Comparison of ENCODE assay signal across 18 cellular contexts in the genomic region with DNA sequence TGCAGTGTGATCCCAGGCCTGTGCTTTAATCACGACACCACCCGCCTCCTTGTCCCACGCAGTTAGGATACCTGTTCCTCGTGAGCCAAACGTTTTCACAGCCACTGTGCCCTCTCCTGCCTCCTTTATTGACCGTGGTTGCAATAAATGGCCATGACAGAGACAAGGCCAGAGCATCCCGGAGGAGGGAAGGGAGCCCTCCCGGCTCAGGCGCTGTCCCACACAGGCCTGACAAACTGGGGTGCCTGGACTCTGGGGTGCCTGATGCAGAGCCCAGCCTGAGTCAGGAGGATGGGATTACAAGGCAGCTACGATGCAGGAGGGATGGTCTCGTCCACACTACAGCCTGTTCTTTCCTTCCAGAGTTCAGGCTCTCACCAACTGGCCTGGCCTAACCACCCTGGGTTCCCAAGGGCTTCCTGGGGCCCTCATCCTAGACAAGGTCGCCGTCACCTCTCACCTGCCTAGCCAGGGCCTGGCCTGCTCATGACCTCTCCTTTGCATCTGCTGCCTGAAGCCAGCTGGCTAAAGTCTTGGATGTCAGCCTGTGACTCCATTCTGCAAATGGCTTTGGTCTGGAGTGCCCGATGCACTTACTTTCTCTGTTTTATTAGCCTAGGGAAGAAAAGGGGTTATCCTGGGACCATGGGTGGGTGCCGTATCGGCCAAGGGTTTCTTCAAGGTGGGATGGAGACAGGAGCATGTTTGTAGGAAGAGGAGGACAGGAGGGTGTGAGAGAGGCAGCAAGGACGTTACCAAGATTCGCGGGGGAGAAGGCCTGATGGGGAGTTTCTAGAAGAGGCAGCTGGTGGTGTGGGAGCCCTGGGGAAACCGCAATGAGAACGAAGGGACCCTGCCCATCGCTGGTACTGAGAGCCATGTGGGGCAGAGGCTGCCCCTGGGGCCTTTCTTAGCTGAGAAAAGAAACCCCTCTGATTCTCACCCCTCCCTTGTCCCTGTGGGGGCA.
DNase-seq lines count a peak whose midpoint lies in the region; ATAC-seq, FAIRE-seq and TF ChIP-seq lines count a peak whose summit lies in the region.
"Had no signal": no experiment of that assay in that cellular context is flagged by ENCODE, and none has a peak within 500 bp of the region (broad histone marks: within the 10 kb centered on the region; RNA-seq: fewer than 3 reads in every experiment).

No MANE protein-coding gene starts in this region.

- H3K4me1 ChIP-seq in Panc1 (ENCODE audit: control insufficient read depth, insufficient read depth, low read length), result no peaks in the 10 kb centered on the region
- H3K4me1 ChIP-seq in vagina, result peaks cover 25% of the 10 kb centered on the region
- H3K4me1 ChIP-seq in pancreas, result no peaks in the 10 kb centered on the region

- peaks cover 2% of the 10 kb centered on the region for H3K27me3 ChIP-seq in Panc1 (ENCODE audit: control insufficient read depth, insufficient read depth, low read length)
- H3K27me3 ChIP-seq in vagina, result no peaks in the 10 kb centered on the region
- peaks cover 0 to 3% (median 0%) of the 10 kb centered on the region in 4 donors for H3K27me3 ChIP-seq in pancreas

- H3K4me3 ChIP-seq in Panc1 (ENCODE audit: low read depth in 2 of 2, low read length in 2 of 2) (no peak overlapping the region), vagina (no peak overlapping the region), pancreas (no peak overlapping the region)
- H3K4me3 ChIP-seq: lung had no signal

- FAIRE-seq in pancreas (lab: Jason Lieb, UNC), result no peak
- FAIRE-seq: bronchial epithelial cell, small intestine had no signal

- peak; percentile 19; the same call in 1 of the 2 replicates for ATAC-seq in Panc1
- no peak for ATAC-seq in HG03095 (IDR thresholded peaks at IDR 0.05; ENCODE audit: unreplicated experiment)
- ATAC-seq in pancreas, result no peak
- ATAC-seq in GM19455 (IDR thresholded peaks at IDR 0.05; ENCODE audit: unreplicated experiment), result no peak
- ATAC-seq: activated T-helper 17 cell treated with anti-CD3 and anti-CD28 coated beads, Interleukin-2, amount 50 U/mL, for 72 hours; naive thymus-derived CD4-positive, alpha-beta T cell had no signal

- intact Hi-C loops in Panc1 (cut with micrococcal nuclease; ENCODE audit: unreplicated experiment), result no loop called here
- intact Hi-C loops in vagina (cut with DNase I), result no loop called here
- intact Hi-C loops in pancreas (cut with DNase I), result no loop called here

- DNase-seq in stimulated activated CD4-positive, alpha-beta T cell treated with anti-CD3 and anti-CD28 coated beads, Interleukin-4, amount 100 ng/mL, for 24 hours, result peak; percentile 2
- DNase-seq in stimulated activated CD4-positive, alpha-beta T cell treated with anti-CD3 and anti-CD28 coated beads, Interleukin-4, amount 100 ng/mL, for 1 hour, result no peak
- no peak for DNase-seq in Panc1 (ENCODE audit: low read depth, low spot score)
- DNase-seq in islet precursor cell, result peak; percentile 43
- DNase-seq in vagina (ENCODE audit: extremely low spot score in 2 of 2), result peak; percentile 62 to 82
- no peak for DNase-seq in pancreas
- DNase-seq: Kasumi-1; naive thymus-derived CD4-positive, alpha-beta T cell; NCI-H1417 treated with DMSO at 0.1 percent for 48 hours; NCI-H2227 treated with DMSO at 0.1 percent for 48 hours; SHP77 treated with DMSO at 0.1 percent for 48 hours; small intestine; stimulated activated CD4-positive, alpha-beta T cell treated with anti-CD3 and anti-CD28 coated beads, Interleukin-4, amount 100 ng/mL, for 4 hours had no signal

- no peak overlapping the region for H3K27ac ChIP-seq in Panc1 (ENCODE audit: low read length)
- no peak overlapping the region for H3K27ac ChIP-seq in vagina
- no peak overlapping the region for H3K27ac ChIP-seq in pancreas

- in situ Hi-C loops in Panc1 (cut with HindIII; ENCODE audit: low pct_unique_long_range_greater_than_20kb, low sequenced_read_pairs), result no loop called here

- WGBS in pancreas, 2 donors, result 65 to 74% methylated on average over 22 of the region's 22 CpGs

- TF ChIP-seq CTCF in Panc1 (IDR thresholded peaks at IDR 0.05), result no peak
- TF ChIP-seq CTCF in vagina (IDR thresholded peaks at IDR 0.05), result no peak
- no peak for TF ChIP-seq CTCF in pancreas (IDR thresholded peaks at IDR 0.05)

- CTCF ChIA-PET in Panc1 (lab: Charles Lee), result interaction anchor here (0.6 kb wide), 1 partner anchor 34 kb away, joined by 3 read pairs; no protein-coding TSS in a partner anchor

- H3K9me3 ChIP-seq in Panc1 (ENCODE audit: control insufficient read depth, insufficient read depth, low read depth, low read length), result no peaks in the 10 kb centered on the region
- no peaks in the 10 kb centered on the region for H3K9me3 ChIP-seq in vagina
- H3K9me3 ChIP-seq in pancreas, result no peaks in the 10 kb centered on the region

- POLR2A ChIA-PET in Panc1 (lab: Charles Lee), result no interaction called here

- H3K36me3 ChIP-seq in Panc1 (ENCODE audit: control insufficient read depth, insufficient read depth, low read length), result no peaks in the 10 kb centered on the region
- no peaks in the 10 kb centered on the region for H3K36me3 ChIP-seq in vagina
- no peaks in the 10 kb centered on the region for H3K36me3 ChIP-seq in pancreas

- no peak for TF ChIP-seq POLR2A in vagina (IDR thresholded peaks at IDR 0.05)

- BruUV-seq in Panc1 (replicated peaks; lab: Mats Ljungman, UMichigan), result no TSS peak

Comparison
In these comparisons a context has a peak if more than half of its experiments do, and no peak if none do; other contexts are left out.
1. DNase-seq: peak in stimulated activated CD4-positive, alpha-beta T cell treated with anti-CD3 and anti-CD28 coated beads, Interleukin-4, amount 100 ng/mL, for 24 hours (single experiment), islet precursor cell (single experiment) and vagina (2 of 2); none in stimulated activated CD4-positive, alpha-beta T cell treated with anti-CD3 and anti-CD28 coated beads, Interleukin-4, amount 100 ng/mL, for 1 hour (single experiment), Panc1 (single experiment) and pancreas (0 of 6).